In genomic region chr12:121441555-121441954, GRCh38 we compare ENCODE assay signal across 15 cellular contexts. TPM values are rescaled to one million over a fixed set of nuclear protein-coding genes. Genes with fewer than 3 reads are reported as not detected.
DNase-seq lines count a peak whose midpoint lies in the region; ATAC-seq, FAIRE-seq and TF ChIP-seq lines count a peak whose summit lies in the region.
"Had no signal": no experiment of that assay in that cellular context is flagged by ENCODE, and none has a peak within 500 bp of the region (broad histone marks: within the 10 kb centered on the region; RNA-seq: fewer than 3 reads in every experiment).

No MANE protein-coding gene starts in this region.

- no peaks in the 10 kb centered on the region; the same call in 1 of the 2 replicates for H3K27me3 Mint-ChIP-seq in WTC11 (ENCODE audit: low read depth)
- H3K27me3 Mint-ChIP-seq: activated B cell treated with CpG ODN at 0.5 μM for 24 hours; activated CD8-positive, alpha-beta memory T cell treated with anti-CD3 and anti-CD28 coated beads, Interleukin-2, amount 10 ng/mL, durations not matched to agents 7 days and 5 days had no signal

- H3K27me3 ChIP-seq in sigmoid colon (no peaks in the 10 kb centered on the region), tibial artery (no peaks in the 10 kb centered on the region)
- H3K27me3 ChIP-seq: neural progenitor cell had no signal

- in situ Hi-C loops in G401 (cut with HindIII; ENCODE audit: low sequenced_read_pairs): no loop called here

- TF ChIP-seq POLR2A in sigmoid colon (IDR thresholded peaks at IDR 0.05): no peak
- TF ChIP-seq POLR2A in H54 (IDR thresholded peaks at IDR 0.05; ENCODE audit: low read depth, low read length): no peak

- peak overlapping the region; percentile 41; the same call in 1 of the 2 replicates for H3K27ac Mint-ChIP-seq in WTC11
- H3K27ac Mint-ChIP-seq: activated B cell treated with CpG ODN at 0.5 μM for 24 hours; activated CD8-positive, alpha-beta memory T cell treated with anti-CD3 and anti-CD28 coated beads, Interleukin-2, amount 10 ng/mL, durations not matched to agents 7 days and 5 days; neural progenitor cell had no signal

- 81 to 95% methylated on average over 17 of the region's 17 CpGs for WGBS in sigmoid colon, 2 donors

- FAIRE-seq in H54 (lab: Jason Lieb, UNC): no peak
- FAIRE-seq: colon, HTR-8/SVneo had no signal

- H3K36me3 Mint-ChIP-seq in WTC11: peaks cover 58% of the 10 kb centered on the region

- no peak for ATAC-seq in WTC11
- ATAC-seq: activated CD8-positive, alpha-beta memory T cell treated with anti-CD3 and anti-CD28 coated beads, Interleukin-2, amount 10 ng/mL, durations not matched to agents 7 days and 5 days had no signal

- TF ChIP-seq CTCF in WTC11 (IDR thresholded peaks at IDR 0.05) (no peak; the same call in 1 of the 2 replicates), sigmoid colon (IDR thresholded peaks at IDR 0.05) (no peak), tibial artery (IDR thresholded peaks at IDR 0.05) (no peak)

- peaks cover 7% of the 10 kb centered on the region for H3K4me1 Mint-ChIP-seq in WTC11
- H3K4me1 Mint-ChIP-seq: activated CD8-positive, alpha-beta memory T cell treated with anti-CD3 and anti-CD28 coated beads, Interleukin-2, amount 10 ng/mL, durations not matched to agents 7 days and 5 days had no signal

- no peak overlapping the region for H3K4me3 Mint-ChIP-seq in WTC11
- H3K4me3 Mint-ChIP-seq: activated B cell treated with CpG ODN at 0.5 μM for 24 hours; activated CD8-positive, alpha-beta memory T cell treated with anti-CD3 and anti-CD28 coated beads, Interleukin-2, amount 10 ng/mL, durations not matched to agents 7 days and 5 days; neural progenitor cell had no signal

- H3K4me1 ChIP-seq in sigmoid colon (peaks cover 0 to 32% (median 28%) of the 10 kb centered on the region in 4 donors), tibial artery (peaks cover 0 to 8% (median 3%) of the 10 kb centered on the region in 4 donors)
- H3K4me1 ChIP-seq: neural progenitor cell had no signal

- POLR2A ChIA-PET in WTC11 (lab: Charles Lee): interaction anchor here (0.6 kb wide), 1 partner anchor 38 kb away, joined by 3 read pairs; no protein-coding TSS in a partner anchor

- H3K9me3 ChIP-seq in sigmoid colon (no peaks in the 10 kb centered on the region), tibial artery (no peaks in the 10 kb centered on the region)

- H3K27ac ChIP-seq in sigmoid colon: no peak overlapping the region
- H3K27ac ChIP-seq in tibial artery: no peak overlapping the region
- H3K27ac ChIP-seq: neural progenitor cell had no signal

- H3K4me3 ChIP-seq in sigmoid colon: no peak overlapping the region
- no peak overlapping the region for H3K4me3 ChIP-seq in tibial artery
- H3K4me3 ChIP-seq: neural progenitor cell had no signal

- CTCF ChIA-PET in WTC11 (lab: Charles Lee): interaction anchor here (0.6 to 5.3 kb wide), 24 partner anchors 10 to 309 kb away, joined by 3 to 71 read pairs (median 4); partner anchors contain the start of genes P2RX7, RNF34 and TMEM120B

- DNase-seq in SKM-1 treated with dmso at 0.1 percent for 144 hours (lab: John Stamatoyannopoulos, UW; ENCODE audit: unreplicated experiment) (peak; percentile 21), SKM-1 (lab: John Stamatoyannopoulos, UW; ENCODE audit: unreplicated experiment) (no peak), HuH-7.5 (ENCODE audit: low spot score) (peak; percentile 37), WTC11 (ENCODE audit: low spot score) (peak; percentile 57), sigmoid colon (peak; percentile 61), tibial artery (no peak), G401 (ENCODE audit: low spot score) (no peak), H54 (ENCODE audit: insufficient read length, low spot score) (no peak)
- DNase-seq: activated B cell treated with CpG ODN at 0.5 μM for 24 hours; activated CD8-positive, alpha-beta memory T cell treated with anti-CD3 and anti-CD28 coated beads, Interleukin-2, amount 10 ng/mL, durations not matched to agents 7 days and 5 days; aorta; DMS79 treated with DMSO at 0.1 percent for 48 hours had no signal

- peaks cover 15 to 52% (median 21%) of the 10 kb centered on the region in 4 donors for H3K36me3 ChIP-seq in sigmoid colon
- peaks cover 0 to 75% (median 38%) of the 10 kb centered on the region in 3 donors for H3K36me3 ChIP-seq in tibial artery

- H3K9me3 Mint-ChIP-seq in WTC11: peaks cover 7% of the 10 kb centered on the region

- TF ChIP-seq EP300 in sigmoid colon (IDR thresholded peaks at IDR 0.05): no peak

- intact Hi-C loops in sigmoid colon (cut with DNase I): loop anchor here (5.0 kb wide), 1 partner anchor 89 kb away; the partner anchor contains the start of gene ANAPC5
- intact Hi-C loops in tibial artery (cut with DNase I; ENCODE audit: low total_unique reads): loop anchor here (5.0 kb wide), 1 partner anchor 104 kb away; no protein-coding TSS in a partner anchor

TF ChIP-seq in WTC11, 78 proteins besides CTCF, POLR2A, EP300 and RAD21:
- no peak for TF ChIP-seq EMX1 (CRISPR knock-in tag; IDR thresholded peaks at IDR 0.05)
- no peak for TF ChIP-seq SP1 (CRISPR knock-in tag; conservative IDR thresholded peaks at IDR 0.05)
- no peak for TF ChIP-seq NR2C2 (CRISPR knock-in tag; IDR thresholded peaks at IDR 0.05)
- no peak for TF ChIP-seq E2F1 (CRISPR knock-in tag; IDR thresholded peaks at IDR 0.05)
- TF ChIP-seq ZNF138 (CRISPR knock-in tag; conservative IDR thresholded peaks at IDR 0.05): no peak
- TF ChIP-seq ZMAT4 (CRISPR knock-in tag; IDR thresholded peaks at IDR 0.05): no peak
- TF ChIP-seq SOX15 (CRISPR knock-in tag; IDR thresholded peaks at IDR 0.05): no peak
- no peak for TF ChIP-seq HMGA2 (CRISPR knock-in tag; IDR thresholded peaks at IDR 0.05)
- no peak for TF ChIP-seq ZNF121 (CRISPR knock-in tag; IDR thresholded peaks at IDR 0.05)

RNA-seq across cellular contexts. Expression of gene RNF34, which starts 41.6 kb away (rescaled TPM):
- total RNA-seq in WTC11 (2021) (42.8 to 53.6 TPM (median 51.0 TPM) in 3 replicates), sigmoid colon (10 to 100 TPM; 34.1 to 52.4 (median 37.4) TPM)
- polyA plus RNA-seq in sigmoid colon: 10 to 100 TPM; 19.8 to 34.3 (median 31.7) TPM
- total RNA-seq in G401 (2014; rRNA removed; shearing (Covaris generic)): 39.0 and 43.8 TPM in 2 replicates

Comparison
In these comparisons a context has a peak if more than half of its experiments do, and no peak if none do; other contexts are left out.
1. DNase-seq: peak in SKM-1 treated with dmso at 0.1 percent for 144 hours (single experiment), HuH-7.5 (single experiment), WTC11 (single experiment) and sigmoid colon (single experiment); none in SKM-1 (single experiment), tibial artery (0 of 2), G401 (single experiment) and H54 (single experiment).